ENCODE assay signal across 28 cellular contexts in the genomic region with DNA sequence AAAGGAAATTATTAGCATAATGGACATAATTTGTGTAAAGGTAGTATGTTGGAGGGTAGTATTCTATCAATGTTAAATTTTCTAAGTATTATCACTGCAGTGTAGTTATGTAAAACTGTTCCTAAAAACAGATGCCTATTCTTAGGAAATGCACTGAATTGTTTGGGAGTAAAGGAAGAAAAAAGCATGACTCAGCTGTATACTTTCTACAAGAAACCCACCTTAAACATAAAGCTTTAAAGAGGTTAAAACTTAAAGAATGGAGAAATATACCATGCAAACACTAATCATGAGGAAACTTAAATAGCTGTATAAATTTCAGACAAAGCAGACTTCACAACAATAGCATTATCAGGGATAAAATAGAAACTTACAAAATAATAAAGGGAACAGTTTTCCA.
"Had no signal": no experiment of that assay in that cellular context is flagged by ENCODE, and none has a peak within 500 bp of the region (broad histone marks: within the 10 kb centered on the region; RNA-seq: fewer than 3 reads in every experiment).

No MANE protein-coding gene starts in this region.

- H3K36me3 ChIP-seq: neural progenitor cell, pancreas, prostate gland, spleen, thoracic aorta, thyroid gland, tibial nerve, upper lobe of left lung, vagina had no signal

- H2AFZ ChIP-seq: neural progenitor cell had no signal

- H3K9me3 ChIP-seq: pancreas, prostate gland, thoracic aorta, thyroid gland, upper lobe of left lung, vagina had no signal

- H3K4me3 ChIP-seq: neural progenitor cell, pancreas, prostate gland, skin epidermis, smooth muscle cell, spleen, thoracic aorta, thyroid gland, tibial nerve, upper lobe of left lung, vagina had no signal

- FAIRE-seq: pancreas, urothelium cell line had no signal

- ATAC-seq: naive thymus-derived CD4-positive, alpha-beta T cell; natural killer cell; pancreas; right cardiac atrium; sciatic nerve; stimulated activated memory B cell treated with anti-CD40 and anti-IgM and Interleukin-4, amounts not matched to agents 10 μg/mL and 1 μg/mL and 100 μg/mL, for 72 hours; stimulated activated naive CD8-positive, alpha-beta T cell treated with anti-CD3 and anti-CD28 coated beads, Interleukin-15, amount 100 ng/mL, for 72 hours; stimulated activated naive CD8-positive, alpha-beta T cell treated with anti-CD3 and anti-CD28 coated beads, Interleukin-15, Interleukin-2, amounts not matched to agents 100 U/mL and 50 U/mL, for 24 hours had no signal

- H3K36me3 Mint-ChIP-seq: naive thymus-derived CD4-positive, alpha-beta T cell; neural progenitor cell; stimulated activated memory B cell treated with anti-CD40 and anti-IgM and Interleukin-4, amounts not matched to agents 10 μg/mL and 1 μg/mL and 100 μg/mL, for 72 hours had no signal

- H3K4me3 Mint-ChIP-seq: naive thymus-derived CD4-positive, alpha-beta T cell; natural killer cell; nephron; neural progenitor cell; stimulated activated memory B cell treated with anti-CD40 and anti-IgM and Interleukin-4, amounts not matched to agents 10 μg/mL and 1 μg/mL and 100 μg/mL, for 72 hours; stimulated activated naive CD8-positive, alpha-beta T cell treated with anti-CD3 and anti-CD28 coated beads, Interleukin-15, amount 100 ng/mL, for 72 hours had no signal

- H3K4me1 ChIP-seq: neural progenitor cell, pancreas, prostate gland, spleen, thyroid gland, tibial nerve, upper lobe of left lung, vagina had no signal

- DNase-seq: naive thymus-derived CD4-positive, alpha-beta T cell; natural killer cell; occipital lobe; pancreas; retina; right cardiac atrium; spleen; stimulated activated CD4-positive, alpha-beta T cell treated with anti-CD3 and anti-CD28 coated beads, Interleukin-12 subunit alpha, Interleukin-12 subunit beta, amount 100 ng/mL, for 4 hours; stimulated activated CD4-positive, alpha-beta T cell treated with anti-CD3 and anti-CD28 coated beads, Interleukin-1b, Interleukin-23, amount 100 ng/mL, for 48 hours; stimulated activated CD4-positive, alpha-beta T cell treated with anti-CD3 and anti-CD28 coated beads, Interleukin-4, amount 100 ng/mL, for 1 hour; stimulated activated CD4-positive, alpha-beta T cell treated with anti-CD3 and anti-CD28 coated beads, Interleukin-4, amount 100 ng/mL, for 4 hours; stimulated activated CD8-positive, alpha-beta memory T cell treated with anti-CD3 and anti-CD28 coated beads, Interleukin-4, amount 100 ng/mL, for 48 hours; stimulated activated naive CD4-positive, alpha-beta T cell; stimulated activated naive CD8-positive, alpha-beta T cell treated with anti-CD3 and anti-CD28 coated beads, Interleukin-15, amount 100 ng/mL, for 72 hours; stimulated activated naive CD8-positive, alpha-beta T cell treated with anti-CD3 and anti-CD28 coated beads, Interleukin-15, Interleukin-2, amounts not matched to agents 100 U/mL and 50 U/mL, for 24 hours; thyroid gland; upper lobe of left lung had no signal

- H3K27me3 ChIP-seq: neural progenitor cell, pancreas, spleen, thyroid gland, tibial nerve, upper lobe of left lung, vagina had no signal

- H3K27ac ChIP-seq: neural progenitor cell, pancreas, prostate gland, skin epidermis, spleen, thoracic aorta, thyroid gland, tibial nerve, upper lobe of left lung, vagina had no signal

- H3K27ac Mint-ChIP-seq: naive thymus-derived CD4-positive, alpha-beta T cell; natural killer cell; nephron; neural progenitor cell; stimulated activated memory B cell treated with anti-CD40 and anti-IgM and Interleukin-4, amounts not matched to agents 10 μg/mL and 1 μg/mL and 100 μg/mL, for 72 hours; stimulated activated naive CD8-positive, alpha-beta T cell treated with anti-CD3 and anti-CD28 coated beads, Interleukin-15, amount 100 ng/mL, for 72 hours had no signal

- H3K4me1 Mint-ChIP-seq: naive thymus-derived CD4-positive, alpha-beta T cell; natural killer cell; nephron; neural progenitor cell; stimulated activated memory B cell treated with anti-CD40 and anti-IgM and Interleukin-4, amounts not matched to agents 10 μg/mL and 1 μg/mL and 100 μg/mL, for 72 hours; stimulated activated naive CD8-positive, alpha-beta T cell treated with anti-CD3 and anti-CD28 coated beads, Interleukin-15, amount 100 ng/mL, for 72 hours had no signal

- H3K9ac ChIP-seq: neural progenitor cell had no signal

- H3K4me2 ChIP-seq: neural progenitor cell, smooth muscle cell had no signal
